ENCODE assay signal across 17 cellular contexts in the genomic region with DNA sequence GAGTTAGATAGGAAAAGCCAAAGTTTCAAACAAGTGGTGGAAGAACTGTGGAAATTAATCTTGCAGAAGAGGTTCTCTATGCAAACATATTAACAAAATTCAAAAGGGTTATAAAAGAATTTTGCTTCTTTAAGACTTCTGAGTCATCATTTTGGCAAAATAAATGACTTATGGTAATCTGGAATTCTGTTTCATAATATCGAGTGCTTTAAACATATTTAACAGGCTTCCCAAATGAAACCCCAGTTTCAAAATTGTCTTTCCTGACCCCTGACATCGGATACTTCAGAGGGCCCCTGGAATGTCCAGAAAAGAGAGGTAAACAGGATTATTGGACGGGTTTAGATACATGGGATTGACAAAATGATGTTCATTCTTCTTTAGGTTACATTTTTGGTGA.
A peak's percentile ranks its signal among the peaks of the same experiment; 100 is the strongest.
DNase-seq lines count a peak whose midpoint lies in the region; TF ChIP-seq lines count a peak whose summit lies in the region.
"Had no signal": no experiment of that assay in that cellular context is flagged by ENCODE, and none has a peak within 500 bp of the region (broad histone marks: within the 10 kb centered on the region; RNA-seq: fewer than 3 reads in every experiment).

No MANE protein-coding gene starts in this region.

- no peaks in the 10 kb centered on the region for H3K79me2 ChIP-seq in ACC112 (ENCODE audit: control insufficient read depth, insufficient read depth, low read length, unreplicated experiment)
- H3K79me2 ChIP-seq in mammary epithelial cell (ENCODE audit: insufficient read depth, low read length) = no peaks in the 10 kb centered on the region

- CTCF ChIA-PET in mammary epithelial cell (lab: Charles Lee; ENCODE audit: low non-redundant PET) = no interaction called here

- H3K4me2 ChIP-seq in mammary epithelial cell (ENCODE audit: insufficient read depth, low read depth, low read length) = no peak overlapping the region
- H3K4me2 ChIP-seq: BLaER1 had no signal

- H3K36me3 ChIP-seq in ACC112 (ENCODE audit: insufficient read depth, low read length) (no peaks in the 10 kb centered on the region), mammary epithelial cell (ENCODE audit: insufficient read depth, low read length) (no peaks in the 10 kb centered on the region)
- H3K36me3 ChIP-seq: BLaER1 had no signal

- dilution Hi-C loops in mammary epithelial cell (cut with HindIII; ENCODE audit: low sequenced_read_pairs) = no loop called here

- no peaks in the 10 kb centered on the region for H3K27me3 ChIP-seq in ACC112 (ENCODE audit: insufficient read depth, low read length)
- H3K27me3 ChIP-seq in mammary epithelial cell (ENCODE audit: insufficient read depth, low read length) = no peaks in the 10 kb centered on the region
- H3K27me3 ChIP-seq: BLaER1 had no signal

- no peaks in the 10 kb centered on the region for H3K9me3 Mint-ChIP-seq in type B pancreatic cell

- intact Hi-C loops in mammary epithelial cell (cut with micrococcal nuclease) = no loop called here

- no peaks in the 10 kb centered on the region for H3K4me1 Mint-ChIP-seq in type B pancreatic cell (ENCODE audit: unreplicated experiment)

- DNase-seq in LHCN-M2 (ENCODE audit: low read depth) = peak; percentile 26
- DNase-seq in mammary epithelial cell = peak; percentile 25
- DNase-seq in fibroblast of pulmonary artery (ENCODE audit: low read depth) = peak; percentile 50
- no peak for DNase-seq in type B pancreatic cell (ENCODE audit: extremely low spot score, unreplicated experiment)
- no peak for DNase-seq in GM03348 (ENCODE audit: low spot score)
- DNase-seq in NCI-H446 (lab: John Stamatoyannopoulos, UW) = no peak
- DNase-seq in G401 (ENCODE audit: low spot score) = no peak
- DNase-seq: 8988T; CD8-positive, alpha-beta T cell; GDM1; NCI-H1436; NCI-H2081; NCI-H524; SHP77 had no signal

- H3K36me3 Mint-ChIP-seq in type B pancreatic cell = no peaks in the 10 kb centered on the region
- H3K36me3 Mint-ChIP-seq: CD8-positive, alpha-beta T cell had no signal

- TF ChIP-seq CTCF in mammary epithelial cell (conservative IDR thresholded peaks at IDR 0.05 in 1 of 2, IDR thresholded peaks at IDR 0.05 in 1 of 2; ENCODE audit: extremely low read depth in 1 of 2, insufficient read depth in 1 of 2, low read depth in 1 of 2, low read length in 2 of 2) = no peak
- TF ChIP-seq CTCF in fibroblast of pulmonary artery (IDR thresholded peaks at IDR 0.05; ENCODE audit: low read length, missing control alignments) = no peak
- TF ChIP-seq CTCF in type B pancreatic cell (conservative IDR thresholded peaks at IDR 0.05) = no peak

- H2AFZ ChIP-seq in ACC112 (ENCODE audit: low read length, unreplicated experiment) (peak overlapping the region; percentile 77), mammary epithelial cell (ENCODE audit: low read depth, low read length) (no peak overlapping the region)

- WGBS in mammary epithelial cell (ENCODE audit: low coverage, missing lambda C conversion rate) = 60% methylated on average over 3 of the region's 3 CpGs

- H4K20me1 ChIP-seq in mammary epithelial cell (ENCODE audit: insufficient read depth, low read length) = no peaks in the 10 kb centered on the region
- H4K20me1 ChIP-seq: BLaER1 had no signal

- H3K4me3 Mint-ChIP-seq in type B pancreatic cell = no peak overlapping the region
- H3K4me3 Mint-ChIP-seq: CD8-positive, alpha-beta T cell had no signal

- no peak overlapping the region for H3K9ac ChIP-seq in mammary epithelial cell (ENCODE audit: insufficient read depth, low read length)
- H3K9ac ChIP-seq: BLaER1 had no signal

- H3K4me3 ChIP-seq in ACC112 (ENCODE audit: low read depth, low read length) (peak overlapping the region; percentile 59), mammary epithelial cell (replicated peaks in 1 of 3; ENCODE audit: insufficient read depth in 1 of 3, low read depth in 2 of 3, low read length in 3 of 3) (no peak overlapping the region), fibroblast of pulmonary artery (replicated peaks; ENCODE audit: low read depth, low read length) (no peak overlapping the region)
- H3K4me3 ChIP-seq: BLaER1, K562 had no signal

- H3K27ac ChIP-seq in ACC112 (ENCODE audit: low read depth, low read length) (peak overlapping the region; percentile 63), mammary epithelial cell (ENCODE audit: insufficient read depth, low read depth, low read length) (no peak overlapping the region)
- H3K27ac ChIP-seq: BLaER1 had no signal

- H3K27me3 Mint-ChIP-seq in type B pancreatic cell = no peaks in the 10 kb centered on the region

- in situ Hi-C loops in mammary epithelial cell (cut with MboI; ENCODE audit: low sequenced_read_pairs in 2 of 2) (no loop called here), G401 (cut with HindIII; ENCODE audit: low sequenced_read_pairs) (no loop called here)

- no peaks in the 10 kb centered on the region for H3K9me3 ChIP-seq in mammary epithelial cell (replicated peaks; ENCODE audit: insufficient read depth, low read length)

- BruUV-seq in mammary epithelial cell (replicated peaks; lab: Mats Ljungman, UMichigan) = no TSS peak

- H3K27ac Mint-ChIP-seq in type B pancreatic cell = no peak overlapping the region
- H3K27ac Mint-ChIP-seq: CD8-positive, alpha-beta T cell had no signal

- H3K4me1 ChIP-seq in ACC112 (ENCODE audit: control insufficient read depth, insufficient read depth, low read length, unreplicated experiment) = peaks cover 32% of the 10 kb centered on the region
- peaks cover 21% of the 10 kb centered on the region for H3K4me1 ChIP-seq in mammary epithelial cell (ENCODE audit: insufficient read depth, low read length)
- H3K4me1 ChIP-seq: BLaER1 had no signal

Comparison
In these comparisons a context has a peak if more than half of its experiments do, and no peak if none do; other contexts are left out.
1. DNase-seq: peak in LHCN-M2 (single experiment), mammary epithelial cell (single experiment) and fibroblast of pulmonary artery (single experiment); none in type B pancreatic cell (single experiment), GM03348 (single experiment), NCI-H446 (0 of 2) and G401 (single experiment).